12 cellular contexts compared by ENCODE assay signal in genomic region chr11:120546312-120547205, GRCh38. TPM values are rescaled to one million over a fixed set of nuclear protein-coding genes. Genes with fewer than 3 reads are reported as not detected.
DNase-seq lines count a peak whose midpoint lies in the region; ATAC-seq, FAIRE-seq and TF ChIP-seq lines count a peak whose summit lies in the region.
"Had no signal": no experiment of that assay in that cellular context is flagged by ENCODE, and none has a peak within 500 bp of the region (broad histone marks: within the 10 kb centered on the region; RNA-seq: fewer than 3 reads in every experiment).

No MANE protein-coding gene starts in this region.

- POLR2A ChIA-PET in HepG2 (lab: Yijun Ruan, JAX), result no interaction called here

- H3K79me2 ChIP-seq in mammary epithelial cell (ENCODE audit: insufficient read depth, low read length) (no peaks in the 10 kb centered on the region), HepG2 (ENCODE audit: insufficient read depth, low read length) (no peaks in the 10 kb centered on the region)

- H3K9me3 ChIP-seq in heart left ventricle (peaks cover 0 to 12% (median 4%) of the 10 kb centered on the region in 12 donors), mammary epithelial cell (replicated peaks; ENCODE audit: insufficient read depth, low read length) (peaks cover 2% of the 10 kb centered on the region), HepG2 (ENCODE audit: low read length) (no peaks in the 10 kb centered on the region), vagina (no peaks in the 10 kb centered on the region)

- WGBS in heart left ventricle, 4 donors, result 75 to 81% (median 77%) methylated on average over 17 of the region's 17 CpGs
- 43% methylated on average over 10 of the region's 17 CpGs for WGBS in mammary epithelial cell (ENCODE audit: low coverage, missing lambda C conversion rate)
- 65% methylated on average over 13 of the region's 17 CpGs for WGBS in HepG2 (ENCODE audit: low lambda C conversion rate)

- TF ChIP-seq RAD21 in HepG2 (CRISPR knock-in tag; IDR thresholded peaks at IDR 0.05), result no peak

- H3K4me1 ChIP-seq in heart left ventricle, result peaks cover 0 to 35% (median 20%) of the 10 kb centered on the region in 12 donors
- H3K4me1 ChIP-seq in mammary epithelial cell (ENCODE audit: insufficient read depth, low read length), result peaks cover 30% of the 10 kb centered on the region
- H3K4me1 ChIP-seq in HepG2 (ENCODE audit: insufficient read depth, low read length), result peaks cover 22% of the 10 kb centered on the region
- peaks cover 29% of the 10 kb centered on the region for H3K4me1 ChIP-seq in vagina

- TF ChIP-seq POLR2A in heart left ventricle (IDR thresholded peaks at IDR 0.05), result no peak
- TF ChIP-seq POLR2A in HepG2 (IDR thresholded peaks at IDR 0.05; ENCODE audit: insufficient read depth in 1 of 2, low read depth in 2 of 2, low read length in 2 of 2), result no peak
- TF ChIP-seq POLR2A in vagina (IDR thresholded peaks at IDR 0.05), result no peak

- H4K20me1 ChIP-seq in mammary epithelial cell (ENCODE audit: insufficient read depth, low read length) (no peaks in the 10 kb centered on the region), HepG2 (ENCODE audit: insufficient read depth, low read length) (no peaks in the 10 kb centered on the region)

- DNase-seq in heart left ventricle (peak in 2 of 5 donors; percentile 53 to 67), Right ventricle myocardium inferior (ENCODE audit: missing footprints) (no peak), mammary epithelial cell (peak; percentile 96), HepG2 (ENCODE audit: low spot score) (no peak), vagina (ENCODE audit: extremely low spot score in 2 of 2) (no peak), superior temporal gyrus (ENCODE audit: extremely low spot score) (no peak)
- DNase-seq: CD4-positive, alpha-beta T cell; central memory CD4-positive, alpha-beta T cell; stimulated activated CD4-positive, alpha-beta T cell treated with anti-CD3 and anti-CD28 coated beads, Interleukin-2, amount 100 ng/mL, for 48 hours had no signal

- no peak for FAIRE-seq in HepG2 (lab: Jason Lieb, UNC)

- in situ Hi-C loops in mammary epithelial cell (cut with MboI; ENCODE audit: low sequenced_read_pairs in 2 of 2), result no loop called here
- in situ Hi-C loops in HepG2 (cut with HindIII; ENCODE audit: extremely low pct_ligation_motif_present, low pct_unique_long_range_greater_than_20kb), result no loop called here

- CTCF ChIA-PET in mammary epithelial cell (lab: Charles Lee; ENCODE audit: low non-redundant PET), result no interaction called here
- CTCF ChIA-PET in HepG2 (lab: Yijun Ruan, JAX; ENCODE audit: low intra/inter-chr PET ratio, low total read pairs), result no interaction called here

- TF ChIP-seq EP300 in HepG2 (IDR thresholded peaks at IDR 0.05; ENCODE audit: low read depth in 2 of 2, low read length in 2 of 2) (no peak), HepG2 (CRISPR knock-in tag; IDR thresholded peaks at IDR 0.05; ENCODE audit: borderline replicate concordance) (no peak)

- peak overlapping the region in 8 of 12 donors; percentile 55 to 85 (median 76) for H3K27ac ChIP-seq in heart left ventricle
- peak overlapping the region; percentile 46 for H3K27ac ChIP-seq in mammary epithelial cell (ENCODE audit: insufficient read depth, low read depth, low read length)
- no peak overlapping the region for H3K27ac ChIP-seq in HepG2 (ENCODE audit: extremely low read length, insufficient read depth, low read length)
- peak overlapping the region; percentile 62 for H3K27ac ChIP-seq in vagina

- no peaks in the 10 kb centered on the region for H3K27me3 ChIP-seq in heart left ventricle
- H3K27me3 ChIP-seq in mammary epithelial cell (ENCODE audit: insufficient read depth, low read length), result no peaks in the 10 kb centered on the region
- peaks cover 2 to 21% of the 10 kb centered on the region in 2 experiments; a peak in 3 of 5 replicates for H3K27me3 ChIP-seq in HepG2 (ENCODE audit: control insufficient read depth in 1 of 2, insufficient read depth in 2 of 2, low read length in 2 of 2)
- H3K27me3 ChIP-seq in vagina, result no peaks in the 10 kb centered on the region

- BruUV-seq in mammary epithelial cell (replicated peaks; lab: Mats Ljungman, UMichigan) (no TSS peak), HepG2 (replicated peaks; lab: Mats Ljungman, UMichigan) (no TSS peak)

- intact Hi-C loops in heart left ventricle (cut with DNase I), result no loop called here
- intact Hi-C loops in Right ventricle myocardium inferior (cut with DNase I), result no loop called here
- intact Hi-C loops in mammary epithelial cell (cut with micrococcal nuclease), result no loop called here
- intact Hi-C loops in HepG2 (cut with micrococcal nuclease; ENCODE audit: unreplicated experiment), result no loop called here
- intact Hi-C loops in vagina (cut with DNase I), result no loop called here

- dilution Hi-C loops in mammary epithelial cell (cut with HindIII; ENCODE audit: low sequenced_read_pairs), result no loop called here

- H3K9ac ChIP-seq in mammary epithelial cell (ENCODE audit: insufficient read depth, low read length) (peak overlapping the region; percentile 15), HepG2 (ENCODE audit: insufficient read depth, low read depth, low read length) (no peak overlapping the region)

- no peaks in the 10 kb centered on the region for H3K36me3 ChIP-seq in heart left ventricle
- H3K36me3 ChIP-seq in mammary epithelial cell (ENCODE audit: insufficient read depth, low read length), result no peaks in the 10 kb centered on the region
- H3K36me3 ChIP-seq in HepG2 (replicated peaks in 1 of 2; ENCODE audit: control insufficient read depth in 1 of 2, insufficient read depth in 2 of 2, low read length in 2 of 2), result no peaks in the 10 kb centered on the region
- H3K36me3 ChIP-seq in vagina, result no peaks in the 10 kb centered on the region

- H3K4me2 ChIP-seq in mammary epithelial cell (ENCODE audit: insufficient read depth, low read depth, low read length) (peak overlapping the region; percentile 71), HepG2 (ENCODE audit: low read depth, low read length) (no peak overlapping the region)

- ATAC-seq in heart left ventricle (peak in 3 of 4 donors; percentile 12 to 49 (median 37)), Right ventricle myocardium inferior (no peak), HepG2 (peak; percentile 5; the same call in 2 of the 3 replicates), GM19023 (IDR thresholded peaks at IDR 0.05; ENCODE audit: unreplicated experiment) (no peak), GM19035 (IDR thresholded peaks at IDR 0.05; ENCODE audit: unreplicated experiment) (no peak)

- H3K4me3 ChIP-seq in heart left ventricle, result no peak overlapping the region
- no peak overlapping the region for H3K4me3 ChIP-seq in mammary epithelial cell (replicated peaks in 1 of 3; ENCODE audit: insufficient read depth in 1 of 3, low read depth in 2 of 3, low read length in 3 of 3)
- H3K4me3 ChIP-seq in HepG2 (replicated peaks in 1 of 3; ENCODE audit: insufficient read depth in 1 of 3, low read depth in 2 of 3, low read length in 3 of 3), result no peak overlapping the region
- H3K4me3 ChIP-seq in vagina, result no peak overlapping the region

- H2AFZ ChIP-seq in mammary epithelial cell (ENCODE audit: low read depth, low read length) (peak overlapping the region; percentile 81), HepG2 (ENCODE audit: low read length) (no peak overlapping the region)

- TF ChIP-seq CTCF in heart left ventricle (IDR thresholded peaks at IDR 0.05) (no peak), mammary epithelial cell (conservative IDR thresholded peaks at IDR 0.05 in 1 of 2, IDR thresholded peaks at IDR 0.05 in 1 of 2; ENCODE audit: extremely low read depth in 1 of 2, insufficient read depth in 1 of 2, low read depth in 1 of 2, low read length in 2 of 2) (no peak), HepG2 (CRISPR knock-in tag; IDR thresholded peaks at IDR 0.05) (no peak), vagina (IDR thresholded peaks at IDR 0.05) (no peak)

RNA-seq across cellular contexts. Expression of gene GRIK4, which starts 35.0 kb away (rescaled TPM):
- under 1 TPM in 4 of 9 donors, not detected in 5; 0.07 to 0.45 (median 0.13) TPM for total RNA-seq in heart left ventricle
- polyA plus RNA-seq in heart left ventricle, result under 1 TPM in 1 of 2 donors, not detected in 1; 0.04 TPM
- total RNA-seq in Right ventricle myocardium inferior, result not detected
- total RNA-seq in mammary epithelial cell, result not detected
- not detected for polyA plus RNA-seq in mammary epithelial cell
- not detected for polyA minus RNA-seq in mammary epithelial cell
- total RNA-seq in HepG2 (2016; rRNA removed; fragmentation: Illumina TruSeq; extraction: Trizol), result 0.04 TPM in 1 of 2 replicates, not detected in the other
- not detected in 2 replicates for total RNA-seq in HepG2 (2016; cell fraction: cytosol; rRNA removed; fragmentation: Illumina TruSeq; extraction: Trizol; ENCODE audit: low read depth)
- not detected in 2 replicates for total RNA-seq in HepG2 (2016; cell fraction: insoluble cytoplasmic fraction; rRNA removed; fragmentation: Illumina TruSeq; extraction: Trizol)
- 0.19 and 0.24 TPM in 2 replicates for total RNA-seq in HepG2 (2016; cell fraction: membrane; rRNA removed; fragmentation: Illumina TruSeq; extraction: Trizol)
- total RNA-seq in HepG2 (2016; cell fraction: nucleus; rRNA removed; fragmentation: Illumina TruSeq; extraction: Trizol), result 0.12 TPM in 1 of 2 replicates, not detected in the other
- polyA plus RNA-seq in HepG2 (2011; rRNA removed), result 0.01 and 0.07 TPM in 2 replicates
- polyA plus RNA-seq in HepG2 (2011; cell fraction: cytosol; rRNA removed), result 0.03 TPM in 1 of 2 replicates, not detected in the other
- polyA plus RNA-seq in HepG2 (2011; cell fraction: nucleus; rRNA removed), result 0.09 TPM in 1 of 2 replicates, not detected in the other
- 0.04 and 0.05 TPM in 2 replicates for polyA plus RNA-seq in HepG2 (2012)
- polyA plus RNA-seq in HepG2 (2016; cell fraction: cytosol; fragmentation: Illumina TruSeq; extraction: Trizol; ENCODE audit: low read depth), result 0.02 TPM in 1 of 2 replicates, not detected in the other
- polyA plus RNA-seq in HepG2 (2016; cell fraction: insoluble cytoplasmic fraction; fragmentation: Illumina TruSeq; extraction: Trizol; ENCODE audit: low read depth), result not detected in 2 replicates
- 0.10 TPM in 1 of 2 replicates, not detected in the other for polyA plus RNA-seq in HepG2 (2016; cell fraction: membrane; fragmentation: Illumina TruSeq; extraction: Trizol; ENCODE audit: low read depth)
- polyA plus RNA-seq in HepG2 (2016; cell fraction: nucleus; fragmentation: Illumina TruSeq; extraction: Trizol; ENCODE audit: insufficient read depth, low read depth), result not detected in 2 replicates
- 0.64 TPM in 1 of 2 replicates, not detected in the other for polyA minus RNA-seq in HepG2 (2011; rRNA and poly(A)+ RNA removed; ENCODE audit: low replicate concordance)
- polyA minus RNA-seq in HepG2 (2011; cell fraction: cytosol; rRNA and poly(A)+ RNA removed), result not detected in 2 replicates
- not detected in 2 replicates for polyA minus RNA-seq in HepG2 (2011; cell fraction: nucleus; rRNA and poly(A)+ RNA removed)
- total RNA-seq in vagina, result 0.25 TPM
- total RNA-seq: CD4-positive, alpha-beta T cell; SK-MEL-5 had no signal

Comparison
In these comparisons a context has a peak if more than half of its experiments do, and no peak if none do; other contexts are left out.
1. ATAC-seq: peak in heart left ventricle (3 of 4) and HepG2 (single experiment); none in Right ventricle myocardium inferior (single experiment), GM19023 (single experiment) and GM19035 (single experiment).